22 cellular contexts compared by ENCODE assay signal in the genomic region with DNA sequence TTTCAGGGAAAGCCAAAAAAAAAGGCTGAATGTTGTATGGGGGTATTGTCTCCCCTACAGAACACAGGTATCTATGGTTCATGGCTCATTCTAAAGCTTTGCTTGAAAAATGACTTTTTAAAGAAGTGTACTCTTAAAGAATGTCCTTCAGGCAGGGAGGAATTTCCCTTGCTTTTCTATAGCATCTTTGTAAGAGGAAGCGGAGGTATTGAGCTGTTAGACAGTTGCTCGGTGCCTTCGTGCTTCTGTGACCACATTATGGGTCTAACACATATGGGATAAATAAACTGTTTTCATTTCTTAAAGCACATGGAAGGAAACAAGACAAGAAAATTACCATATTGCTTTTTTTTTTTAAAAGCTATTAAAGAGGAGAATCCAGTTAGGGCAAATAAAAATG.
"Had no signal": no experiment of that assay in that cellular context is flagged by ENCODE, and none has a peak within 500 bp of the region (broad histone marks: within the 10 kb centered on the region; RNA-seq: fewer than 3 reads in every experiment).

No MANE protein-coding gene starts in this region.

- H3K4me3 ChIP-seq: left ventricle myocardium inferior, lung, mucosa of descending colon, ovary, right atrium auricular region, right lobe of liver, smooth muscle cell, tibial nerve, vagina had no signal

- H3K27ac ChIP-seq: left ventricle myocardium inferior, ovary, right atrium auricular region, right lobe of liver, tibial nerve, vagina had no signal

- H3K4me1 ChIP-seq: left ventricle myocardium inferior, right atrium auricular region, right lobe of liver, tibial nerve, vagina had no signal

- H3K36me3 Mint-ChIP-seq: naive thymus-derived CD4-positive, alpha-beta T cell; natural killer cell treated with Interleukin-12 subunit alpha and Interleukin-12 subunit beta and Interleukin-15 and Interleukin-18, amount 100 ng/mL, for 72 hours; stimulated activated memory B cell treated with anti-CD40 and anti-IgM and Interleukin-4, amounts not matched to agents 10 μg/mL and 1 μg/mL and 100 μg/mL, for 72 hours; type B pancreatic cell had no signal

- H3K4me1 Mint-ChIP-seq: naive thymus-derived CD4-positive, alpha-beta T cell; stimulated activated naive CD8-positive, alpha-beta T cell treated with anti-CD3 and anti-CD28 coated beads, Interleukin-15, amount 100 ng/mL, for 72 hours had no signal

- H3K36me3 ChIP-seq: left ventricle myocardium inferior, ovary, right atrium auricular region, right lobe of liver, tibial nerve, vagina had no signal

- H3K27me3 ChIP-seq: ovary, right atrium auricular region, right lobe of liver, tibial nerve, vagina had no signal

- H3K9me3 Mint-ChIP-seq: natural killer cell treated with Interleukin-12 subunit alpha and Interleukin-12 subunit beta and Interleukin-15 and Interleukin-18, amount 100 ng/mL, for 72 hours; stimulated activated memory B cell treated with anti-CD40 and anti-IgM and Interleukin-4, amounts not matched to agents 10 μg/mL and 1 μg/mL and 100 μg/mL, for 72 hours; stimulated activated naive CD8-positive, alpha-beta T cell treated with anti-CD3 and anti-CD28 coated beads, Interleukin-15, amount 100 ng/mL, for 72 hours; type B pancreatic cell had no signal

- H3K4me3 Mint-ChIP-seq: naive thymus-derived CD4-positive, alpha-beta T cell; natural killer cell treated with Interleukin-12 subunit alpha and Interleukin-12 subunit beta and Interleukin-15 and Interleukin-18, amount 100 ng/mL, for 72 hours; stimulated activated memory B cell treated with anti-CD40 and anti-IgM and Interleukin-4, amounts not matched to agents 10 μg/mL and 1 μg/mL and 100 μg/mL, for 72 hours; stimulated activated naive CD8-positive, alpha-beta T cell treated with anti-CD3 and anti-CD28 coated beads, Interleukin-15, amount 100 ng/mL, for 72 hours; type B pancreatic cell had no signal

- H3K27me3 Mint-ChIP-seq: progenitor cell of endocrine pancreas; stimulated activated memory B cell treated with anti-CD40 and anti-IgM and Interleukin-4, amounts not matched to agents 10 μg/mL and 1 μg/mL and 100 μg/mL, for 72 hours; stimulated activated naive CD8-positive, alpha-beta T cell treated with anti-CD3 and anti-CD28 coated beads, Interleukin-15, amount 100 ng/mL, for 72 hours; type B pancreatic cell had no signal

- ATAC-seq: mucosa of descending colon; naive thymus-derived CD4-positive, alpha-beta T cell; natural killer cell treated with Interleukin-12 subunit alpha and Interleukin-12 subunit beta and Interleukin-15 and Interleukin-18, amount 100 ng/mL, for 72 hours; right lobe of liver; stimulated activated memory B cell treated with anti-CD40 and anti-IgM and Interleukin-4, amounts not matched to agents 10 μg/mL and 1 μg/mL and 100 μg/mL, for 72 hours; stimulated activated naive CD8-positive, alpha-beta T cell treated with anti-CD3 and anti-CD28 coated beads, Interleukin-15, amount 100 ng/mL, for 72 hours had no signal

- H3K9me3 ChIP-seq: left ventricle myocardium inferior, mucosa of descending colon, ovary, right atrium auricular region, right lobe of liver, tibial nerve, vagina had no signal

- DNase-seq: islet precursor cell; left ventricle myocardium inferior; midbrain; mucosa of descending colon; naive thymus-derived CD4-positive, alpha-beta T cell; ovary; right lobe of liver; stimulated activated CD4-positive, alpha-beta T cell treated with anti-CD3 and anti-CD28 coated beads, Interleukin-1b, Interleukin-23, amount 100 ng/mL, for 48 hours; stimulated activated CD4-positive, alpha-beta T cell treated with anti-CD3 and anti-CD28 coated beads, Interleukin-2, amount 100 ng/mL, for 48 hours; stimulated activated CD4-positive, alpha-beta T cell treated with anti-CD3 and anti-CD28 coated beads, Interleukin-4, amount 100 ng/mL, for 4 hours; stimulated activated CD8-positive, alpha-beta memory T cell treated with anti-CD3 and anti-CD28 coated beads, Interleukin-4, amount 100 ng/mL, for 48 hours; stimulated activated naive CD4-positive, alpha-beta T cell treated with Interleukin-2 at 50 U/mL for 16 hours; stimulated activated naive CD8-positive, alpha-beta T cell treated with anti-CD3 and anti-CD28 coated beads, Interleukin-15, amount 100 ng/mL, for 72 hours had no signal

- H3K4me2 ChIP-seq: smooth muscle cell had no signal

- H3K27ac Mint-ChIP-seq: naive thymus-derived CD4-positive, alpha-beta T cell; natural killer cell treated with Interleukin-12 subunit alpha and Interleukin-12 subunit beta and Interleukin-15 and Interleukin-18, amount 100 ng/mL, for 72 hours; progenitor cell of endocrine pancreas; stimulated activated memory B cell treated with anti-CD40 and anti-IgM and Interleukin-4, amounts not matched to agents 10 μg/mL and 1 μg/mL and 100 μg/mL, for 72 hours; stimulated activated naive CD8-positive, alpha-beta T cell treated with anti-CD3 and anti-CD28 coated beads, Interleukin-15, amount 100 ng/mL, for 72 hours; type B pancreatic cell had no signal
